Comparison of ENCODE assay signal across 18 cellular contexts in genomic region chr4:52968696-52969095, GRCh38.
DNase-seq lines count a peak whose midpoint lies in the region; ATAC-seq, FAIRE-seq and TF ChIP-seq lines count a peak whose summit lies in the region.
"Had no signal": no experiment of that assay in that cellular context is flagged by ENCODE, and none has a peak within 500 bp of the region (broad histone marks: within the 10 kb centered on the region; RNA-seq: fewer than 3 reads in every experiment).

No MANE protein-coding gene starts in this region.

- intact Hi-C loops in vagina (cut with DNase I) = no loop called here

- no peak overlapping the region for H2AK5ac ChIP-seq in H1 (ENCODE audit: low read depth, low read length)
- H2AK5ac ChIP-seq in mesendoderm (ENCODE audit: low read length) = no peak overlapping the region

- H3K36me3 ChIP-seq in Karpas-422 (ENCODE audit: insufficient read depth, low read length) (no peaks in the 10 kb centered on the region), H1 (ENCODE audit: control insufficient read depth in 2 of 4, insufficient read depth in 4 of 4, low read length in 3 of 4) (no peaks in the 10 kb centered on the region; a peak in 1 of 8 replicates), mesendoderm (ENCODE audit: control insufficient read depth, insufficient read depth, low read length) (no peaks in the 10 kb centered on the region), GM23338 (ENCODE audit: insufficient read depth) (peaks cover 3% of the 10 kb centered on the region; the same call in 1 of the 2 replicates), vagina (no peaks in the 10 kb centered on the region)

- H3K4me3 ChIP-seq in Karpas-422 (ENCODE audit: low read length) = no peak overlapping the region
- no peak overlapping the region for H3K4me3 ChIP-seq in H1 (ENCODE audit: extremely low read depth in 1 of 4, insufficient read depth in 2 of 4, low read depth in 3 of 4, low read length in 4 of 4)
- H3K4me3 ChIP-seq in mesendoderm (ENCODE audit: low read length) = no peak overlapping the region
- no peak overlapping the region for H3K4me3 ChIP-seq in GM23338
- no peak overlapping the region for H3K4me3 ChIP-seq in vagina
- H3K4me3 ChIP-seq: BLaER1 treated with 17β-estradiol and CSF1 and Interleukin-3, amounts not matched to agents 10 nM and 100 nM; GM23248 had no signal

- no peaks in the 10 kb centered on the region for H3K4me1 Mint-ChIP-seq in GM23338
- H3K4me1 Mint-ChIP-seq: H9, IgD-negative memory B cell had no signal

- H3K79me2 ChIP-seq in Karpas-422 (ENCODE audit: low read length) = no peaks in the 10 kb centered on the region
- no peaks in the 10 kb centered on the region for H3K79me2 ChIP-seq in H1 (ENCODE audit: control insufficient read depth in 1 of 2, insufficient read depth in 2 of 2, low read length in 2 of 2)
- H3K79me2 ChIP-seq in mesendoderm (ENCODE audit: control insufficient read depth, insufficient read depth, low read length) = no peaks in the 10 kb centered on the region
- H3K79me2 ChIP-seq in GM23338 (replicated peaks; ENCODE audit: insufficient read depth) = no peaks in the 10 kb centered on the region

- peaks cover 21% of the 10 kb centered on the region for H3K9me3 Mint-ChIP-seq in GM23338

- peak; percentile 77 for DNase-seq in DMS 273 (lab: John Stamatoyannopoulos, UW; ENCODE audit: unreplicated experiment)
- peak; percentile 23 for DNase-seq in Karpas-422
- peak; percentile 27 for DNase-seq in NCI-H69 (lab: John Stamatoyannopoulos, UW)
- no peak for DNase-seq in H1 (ENCODE audit: low read depth in 1 of 2, low spot score in 2 of 2)
- DNase-seq in mesendoderm = no peak
- no peak for DNase-seq in GM23338 (ENCODE audit: low spot score)
- no peak for DNase-seq in vagina (ENCODE audit: extremely low spot score in 2 of 2)
- DNase-seq in frontal cortex (ENCODE audit: low spot score in 2 of 2) = no peak
- DNase-seq: ACHN; Calu3; CD4-positive, CD25-positive, alpha-beta regulatory T cell; DMS153; DMS79 treated with DMSO at 0.1 percent for 48 hours; GF-D8; GM23248; H9 had no signal

- 0 out of 2 replicates have a peak overlapping the region, but pooled peaks have one; percentile 50 for H2BK12ac ChIP-seq in H1 (ENCODE audit: low read depth, low read length)

- H4K91ac ChIP-seq in H1 (replicated peaks; ENCODE audit: insufficient read length, low read length) = no peak overlapping the region

- no peak overlapping the region for H4K5ac ChIP-seq in H1 (ENCODE audit: insufficient read length, low read depth, low read length)
- H4K5ac ChIP-seq in mesendoderm (ENCODE audit: low read length) = no peak overlapping the region

- H2BK5ac ChIP-seq in H1 (ENCODE audit: low read depth, low read length) (no peak overlapping the region), mesendoderm (ENCODE audit: low read length) (no peak overlapping the region)

- no peak overlapping the region for H3K4me3 Mint-ChIP-seq in GM23338
- H3K4me3 Mint-ChIP-seq: CD4-positive, CD25-positive, alpha-beta regulatory T cell; H9; IgD-negative memory B cell had no signal

- CTCF ChIA-PET in H1 (lab: Charles Lee; ENCODE audit: partially characterized antibody) = interaction anchor here (1.1 kb wide), 1 partner anchor 14 kb away, joined by 3 read pairs; no protein-coding TSS in a partner anchor

- WGBS in H1 (ENCODE audit: extremely low coverage in 1 of 2, insufficient coverage in 1 of 2, insufficient read length in 1 of 2, insufficient replicate concordance in 2 of 2, low coverage in 1 of 2, low lambda C conversion rate in 2 of 2, missing lambda C conversion rate in 1 of 2), 2 experiments = 94% methylated on average over 3 of the region's 3 CpGs; no CpG with 5 or more reads in 1 of the 2 experiments
- WGBS in mesendoderm (ENCODE audit: extremely low coverage, insufficient coverage, low lambda C conversion rate) = no CpG with 5 or more reads among the region's 3 CpGs

- H4K8ac ChIP-seq in H1 (ENCODE audit: extremely low read depth, insufficient read depth, low read length) = no peak overlapping the region
- no peak overlapping the region for H4K8ac ChIP-seq in mesendoderm (ENCODE audit: low read depth, low read length)

- H3K23ac ChIP-seq in H1 (ENCODE audit: insufficient read length) = no peak overlapping the region
- no peak overlapping the region for H3K23ac ChIP-seq in mesendoderm (ENCODE audit: low read length)

- TF ChIP-seq POLR2A in H1 (IDR thresholded peaks at IDR 0.05; ENCODE audit: control extremely low read depth in 1 of 2, low read depth in 2 of 2, low read length in 2 of 2) (no peak), vagina (IDR thresholded peaks at IDR 0.05) (no peak)

- H2BK120ac ChIP-seq in H1 (replicated peaks; ENCODE audit: low read depth, low read length) = no peak overlapping the region
- no peak overlapping the region for H2BK120ac ChIP-seq in mesendoderm (ENCODE audit: low read depth, low read length)

- H3K14ac ChIP-seq in H1 (ENCODE audit: insufficient read length) = no peak overlapping the region

- no peaks in the 10 kb centered on the region for H3F3A ChIP-seq in GM23338 (replicated peaks; ENCODE audit: low read depth)

- H2AFZ ChIP-seq in Karpas-422 (ENCODE audit: low read length) (no peak overlapping the region), H1 (ENCODE audit: low read length) (no peak overlapping the region), GM23338 (no peak overlapping the region)
- H2AFZ ChIP-seq: GM23248 had no signal

- no peak overlapping the region for H2BK15ac ChIP-seq in H1 (ENCODE audit: low read length)
- no peak overlapping the region for H2BK15ac ChIP-seq in mesendoderm (replicated peaks; ENCODE audit: low read depth)

- no peaks in the 10 kb centered on the region for H3K79me1 ChIP-seq in H1 (ENCODE audit: low read depth, low read length)
- H3K79me1 ChIP-seq in mesendoderm (ENCODE audit: low read length) = no peaks in the 10 kb centered on the region

- TF ChIP-seq EP300 in H1 (IDR thresholded peaks at IDR 0.05; ENCODE audit: borderline replicate concordance in 1 of 2, low read depth in 2 of 2, low read length in 2 of 2) = no peak

- FAIRE-seq in H1 (lab: Jason Lieb, UNC) = no peak
- no peak for FAIRE-seq in frontal cortex (lab: Jason Lieb, UNC)

- H3K9me3 ChIP-seq in Karpas-422 (ENCODE audit: low read length) = no peaks in the 10 kb centered on the region
- peaks cover 9 to 14% of the 10 kb centered on the region in 2 experiments; a peak in 3 of 4 replicates for H3K9me3 ChIP-seq in H1 (ENCODE audit: insufficient read depth in 2 of 2, low read depth in 1 of 2, low read length in 1 of 2)
- no peaks in the 10 kb centered on the region for H3K9me3 ChIP-seq in vagina

- H4K20me1 ChIP-seq in Karpas-422 (ENCODE audit: insufficient read depth, low read depth, low read length) = 0 out of 2 replicates have a peak, but pooled peaks cover 4% of the 10 kb centered on the region
- H4K20me1 ChIP-seq in H1 (replicated peaks in 1 of 2; ENCODE audit: control insufficient read depth in 1 of 2, insufficient read depth in 2 of 2, low read length in 2 of 2) = no peaks in the 10 kb centered on the region
- H4K20me1 ChIP-seq in GM23338 (replicated peaks; ENCODE audit: insufficient read depth) = no peaks in the 10 kb centered on the region
- H4K20me1 ChIP-seq: BLaER1 treated with 17β-estradiol and CSF1 and Interleukin-3, amounts not matched to agents 10 nM and 100 nM had no signal

- H3K4ac ChIP-seq in H1 (replicated peaks; ENCODE audit: insufficient read length, low read depth, low read length) (no peak overlapping the region), mesendoderm (ENCODE audit: low read depth, low read length) (no peak overlapping the region)

- TF ChIP-seq CTCF in H1 (IDR thresholded peaks at IDR 0.05; ENCODE audit: control extremely low read depth in 1 of 3, insufficient read depth in 1 of 3, low read depth in 1 of 3, low read length in 3 of 3) (no peak), GM23338 (conservative IDR thresholded peaks at IDR 0.05; ENCODE audit: low read depth in 2 of 2) (no peak), vagina (IDR thresholded peaks at IDR 0.05) (no peak)

- H3K4me2 ChIP-seq in Karpas-422 (ENCODE audit: low read depth, low read length, poor library complexity, severe bottlenecking) (no peak overlapping the region), H1 (ENCODE audit: insufficient read depth in 1 of 2, low read depth in 2 of 2, low read length in 2 of 2) (no peak overlapping the region), mesendoderm (ENCODE audit: low read length) (no peak overlapping the region), GM23338 (no peak overlapping the region)
- H3K4me2 ChIP-seq: BLaER1 treated with 17β-estradiol and CSF1 and Interleukin-3, amounts not matched to agents 10 nM and 100 nM had no signal

- H3K23me2 ChIP-seq in H1 (ENCODE audit: low read depth, low read length) = no peaks in the 10 kb centered on the region

- no peak for ATAC-seq in GM23338

- H3K27ac Mint-ChIP-seq in GM23338 = no peak overlapping the region
- H3K27ac Mint-ChIP-seq: CD4-positive, CD25-positive, alpha-beta regulatory T cell; H9; IgD-negative memory B cell had no signal

- no peak overlapping the region for H2BK20ac ChIP-seq in H1 (ENCODE audit: low read length)

- POLR2A ChIA-PET in H1 (lab: Charles Lee; ENCODE audit: partially characterized antibody) = no interaction called here

- H3K27me3 ChIP-seq in Karpas-422 (ENCODE audit: low read length) = no peaks in the 10 kb centered on the region
- no peaks in the 10 kb centered on the region for H3K27me3 ChIP-seq in H1 (replicated peaks in 1 of 4; ENCODE audit: control insufficient read depth in 3 of 4, extremely low read depth in 1 of 4, insufficient read depth in 3 of 4, low read length in 3 of 4)
- no peaks in the 10 kb centered on the region for H3K27me3 ChIP-seq in mesendoderm (ENCODE audit: insufficient read depth, low read length, poor library complexity)
- no peaks in the 10 kb centered on the region for H3K27me3 ChIP-seq in GM23338 (ENCODE audit: insufficient read depth)
- H3K27me3 ChIP-seq in vagina = no peaks in the 10 kb centered on the region
- H3K27me3 ChIP-seq: BLaER1 treated with 17β-estradiol and CSF1 and Interleukin-3, amounts not matched to agents 10 nM and 100 nM had no signal

- H3K18ac ChIP-seq in H1 (ENCODE audit: extremely low read depth, low read length) (no peak overlapping the region), mesendoderm (ENCODE audit: low read length) (no peak overlapping the region)

- H3K27me3 Mint-ChIP-seq in GM23338 (ENCODE audit: insufficient read depth, low read depth, poor library complexity) = peaks cover 2% of the 10 kb centered on the region
- H3K27me3 Mint-ChIP-seq: CD4-positive, CD25-positive, alpha-beta regulatory T cell; IgD-negative memory B cell had no signal

- H3K9me2 ChIP-seq in Karpas-422 (replicated peaks; ENCODE audit: insufficient read depth, low read length) (no peaks in the 10 kb centered on the region), GM23338 (ENCODE audit: insufficient read depth) (peaks cover 10% of the 10 kb centered on the region; the same call in 1 of the 2 replicates)

- peaks cover 26% of the 10 kb centered on the region for H3K36me3 Mint-ChIP-seq in GM23338 (ENCODE audit: low read depth)

- H3K9ac ChIP-seq in Karpas-422 (ENCODE audit: low read length) (no peak overlapping the region), H1 (replicated peaks in 1 of 4; ENCODE audit: extremely low read depth in 1 of 4, low read depth in 3 of 4, low read length in 3 of 4) (no peak overlapping the region), mesendoderm (ENCODE audit: low read length) (no peak overlapping the region)
- H3K9ac ChIP-seq: BLaER1 treated with 17β-estradiol and CSF1 and Interleukin-3, amounts not matched to agents 10 nM and 100 nM; GM23248 had no signal

- no peak overlapping the region for H3K27ac ChIP-seq in Karpas-422 (ENCODE audit: low read length)
- no peak overlapping the region for H3K27ac ChIP-seq in H1 (ENCODE audit: low read depth, low read length)
- H3K27ac ChIP-seq in mesendoderm (ENCODE audit: low read depth, low read length) = no peak overlapping the region
- no peak overlapping the region for H3K27ac ChIP-seq in GM23338 (ENCODE audit: low read depth)
- no peak overlapping the region for H3K27ac ChIP-seq in vagina
- H3K27ac ChIP-seq: BLaER1 treated with 17β-estradiol and CSF1 and Interleukin-3, amounts not matched to agents 10 nM and 100 nM; GM23248 had no signal

- H3K4me1 ChIP-seq in Karpas-422 (ENCODE audit: low read length) (no peaks in the 10 kb centered on the region), H1 (replicated peaks in 1 of 4; ENCODE audit: control insufficient read depth in 3 of 4, insufficient read depth in 4 of 4, low read length in 3 of 4) (no peaks in the 10 kb centered on the region), mesendoderm (ENCODE audit: control insufficient read depth, low read depth, low read length) (no peaks in the 10 kb centered on the region), GM23338 (ENCODE audit: insufficient read depth) (no peaks in the 10 kb centered on the region), vagina (no peaks in the 10 kb centered on the region)
- H3K4me1 ChIP-seq: BLaER1 treated with 17β-estradiol and CSF1 and Interleukin-3, amounts not matched to agents 10 nM and 100 nM had no signal

- H3K56ac ChIP-seq in H1 (replicated peaks; ENCODE audit: insufficient read length, low read depth, low read length) (no peak overlapping the region), mesendoderm (ENCODE audit: low read length) (no peak overlapping the region)

- TF ChIP-seq RAD21 in H1 (IDR thresholded peaks at IDR 0.05 in 1 of 2, conservative IDR thresholded peaks at IDR 0.05 in 1 of 2; ENCODE audit: low read depth in 2 of 2, low read length in 2 of 2) = no peak

Comparison
In these comparisons a context has a peak if more than half of its experiments do, and no peak if none do; other contexts are left out.
1. DNase-seq: peak in DMS 273 (single experiment), Karpas-422 (single experiment) and NCI-H69 (single experiment); none in H1 (0 of 2), mesendoderm (single experiment), GM23338 (single experiment), vagina (0 of 2) and frontal cortex (0 of 2).